In genomic region chr3:136186330-136186729, GRCh38 we compare ENCODE assay signal across 8 cellular contexts. TPM values are rescaled to one million over a fixed set of nuclear protein-coding genes. Genes with fewer than 3 reads are reported as not detected.
A peak's percentile ranks its signal among the peaks of the same experiment; 100 is the strongest.
DNase-seq lines count a peak whose midpoint lies in the region; ATAC-seq and TF ChIP-seq lines count a peak whose summit lies in the region.

No MANE protein-coding gene starts in this region.

- H3K27ac Mint-ChIP-seq in type B pancreatic cell: peak overlapping the region; percentile 83

- peaks cover 10% of the 10 kb centered on the region for H3K36me3 Mint-ChIP-seq in type B pancreatic cell

- no peak overlapping the region for H3K4me3 Mint-ChIP-seq in type B pancreatic cell

- no peaks in the 10 kb centered on the region for H3K27me3 Mint-ChIP-seq in type B pancreatic cell

- peaks cover 36% of the 10 kb centered on the region for H3K4me1 Mint-ChIP-seq in type B pancreatic cell (ENCODE audit: unreplicated experiment)

- no peak for TF ChIP-seq CTCF in type B pancreatic cell (conservative IDR thresholded peaks at IDR 0.05)

- H3K9me3 Mint-ChIP-seq in type B pancreatic cell: peaks cover 5% of the 10 kb centered on the region

- ATAC-seq in esophagus mucosa: peak; percentile 93

- peak; percentile 30 for DNase-seq in stimulated activated CD4-positive, alpha-beta T cell treated with anti-CD3 and anti-CD28 coated beads, Interleukin-15, amount 100 ng/mL, for 24 hours
- DNase-seq in stimulated activated CD4-positive, alpha-beta T cell treated with anti-CD3 and anti-CD28 coated beads, Interleukin-4, amount 100 ng/mL, for 1 hour: no peak
- DNase-seq in NCI-H2081 (lab: John Stamatoyannopoulos, UW): peak; percentile 46 to 77
- no peak for DNase-seq in type B pancreatic cell (ENCODE audit: extremely low spot score, unreplicated experiment)
- no peak for DNase-seq in activated CD8-positive, alpha-beta memory T cell treated with anti-CD3 and anti-CD28 coated beads, Interleukin-2, amount 50 U/mL, for 48 hours
- DNase-seq in stimulated activated CD4-positive, alpha-beta T cell treated with anti-CD3 and anti-CD28 coated beads, Interleukin-4, amount 100 ng/mL, for 4 hours: no peak
- no peak for DNase-seq in NOMO-1 treated with DMSO at 0.1 percent for 48 hours (lab: John Stamatoyannopoulos, UW; ENCODE audit: unreplicated experiment)

RNA-seq across cellular contexts. Expression of gene MSL2, which starts 9.8 kb away (rescaled TPM):
- total RNA-seq in esophagus mucosa: 13.8 TPM
- total RNA-seq in type B pancreatic cell (ENCODE audit: low replicate concordance): 33.7 and 38.4 TPM in 2 replicates

Comparison
In these comparisons a context has a peak if more than half of its experiments do, and no peak if none do; other contexts are left out.
1. DNase-seq: peak in stimulated activated CD4-positive, alpha-beta T cell treated with anti-CD3 and anti-CD28 coated beads, Interleukin-15, amount 100 ng/mL, for 24 hours (single experiment) and NCI-H2081 (2 of 2); none in stimulated activated CD4-positive, alpha-beta T cell treated with anti-CD3 and anti-CD28 coated beads, Interleukin-4, amount 100 ng/mL, for 1 hour (single experiment), type B pancreatic cell (single experiment), activated CD8-positive, alpha-beta memory T cell treated with anti-CD3 and anti-CD28 coated beads, Interleukin-2, amount 50 U/mL, for 48 hours (single experiment), stimulated activated CD4-positive, alpha-beta T cell treated with anti-CD3 and anti-CD28 coated beads, Interleukin-4, amount 100 ng/mL, for 4 hours (0 of 2) and NOMO-1 treated with DMSO at 0.1 percent for 48 hours (single experiment).